2 cellular contexts compared by ENCODE assay signal in genomic region chr2:102008490-102008889, GRCh38.
TF ChIP-seq lines count a peak whose summit lies in the region.

No MANE protein-coding gene starts in this region.

TF ChIP-seq in GM23338, 12 proteins besides CTCF, POLR2A, EP300 and RAD21:
- TF ChIP-seq ETS1 (IDR thresholded peaks at IDR 0.05): no peak
- TF ChIP-seq STAT1 (IDR thresholded peaks at IDR 0.05; ENCODE audit: unreplicated experiment): no peak
- no peak for TF ChIP-seq ZNF331 (CRISPR knock-in tag; IDR thresholded peaks at IDR 0.05; ENCODE audit: low read depth)
- no peak for TF ChIP-seq EZH2 (IDR thresholded peaks at IDR 0.05; ENCODE audit: low read depth, unreplicated experiment)
- no peak for TF ChIP-seq EZH2phosphoT487 (IDR thresholded peaks at IDR 0.05; ENCODE audit: unreplicated experiment)
- no peak for TF ChIP-seq ZNF114 (CRISPR knock-in tag; IDR thresholded peaks at IDR 0.05)
- TF ChIP-seq NANOG (IDR thresholded peaks at IDR 0.05; ENCODE audit: borderline replicate concordance): no peak
- no peak for TF ChIP-seq POLR2AphosphoS5 (IDR thresholded peaks at IDR 0.05; ENCODE audit: low read depth)
- no peak for TF ChIP-seq JUNB (IDR thresholded peaks at IDR 0.05; ENCODE audit: unreplicated experiment)
- no peak for TF ChIP-seq REST (IDR thresholded peaks at IDR 0.05; ENCODE audit: unreplicated experiment)
- no peak for TF ChIP-seq ZNF462 (CRISPR knock-in tag; IDR thresholded peaks at IDR 0.05)
- no peak for TF ChIP-seq CREB1 (CRISPR knock-in tag; IDR thresholded peaks at IDR 0.05; ENCODE audit: low read depth)

TF ChIP-seq in H1, 55 proteins besides CTCF, POLR2A, EP300 and RAD21:
- TF ChIP-seq E2F6 (IDR thresholded peaks at IDR 0.05) (no peak), MAX (IDR thresholded peaks at IDR 0.05) (0 out of 2 replicates have a peak, but pooled peaks have one; percentile 22)
TF ChIP-seq in H1: peak in this region for 1.
